12 cellular contexts compared by ENCODE assay signal in genomic region chr3:145088917-145089316, GRCh38.
DNase-seq lines count a peak whose midpoint lies in the region; ATAC-seq lines count a peak whose summit lies in the region.
"Had no signal": no experiment of that assay in that cellular context is flagged by ENCODE, and none has a peak within 500 bp of the region (broad histone marks: within the 10 kb centered on the region; RNA-seq: fewer than 3 reads in every experiment).

No MANE protein-coding gene starts in this region.

- DNase-seq in SK-N-DZ (ENCODE audit: low spot score) (peak; percentile 88), T-helper 9 cell (no peak), T1000 (lab: John Stamatoyannopoulos, UW) (no peak)
- DNase-seq: activated CD4-positive, alpha-beta T cell treated with anti-CD3 and anti-CD28 coated beads, Interleukin-2, amount 10 ng/mL, durations not matched to agents 7 days and 5 days; Karpas-422; OCI-M1 had no signal

- peak; percentile 93 for ATAC-seq in GM18861 (IDR thresholded peaks at IDR 0.05; ENCODE audit: unreplicated experiment)
- peak; percentile 66 for ATAC-seq in GM21526 (IDR thresholded peaks at IDR 0.05; ENCODE audit: low FRiP score, unreplicated experiment)
- ATAC-seq in HG03108 (IDR thresholded peaks at IDR 0.05; ENCODE audit: unreplicated experiment): peak; percentile 56
- no peak for ATAC-seq in HG02571 (IDR thresholded peaks at IDR 0.05; ENCODE audit: unreplicated experiment)
- ATAC-seq in GM19452 (IDR thresholded peaks at IDR 0.05; ENCODE audit: unreplicated experiment): no peak
- ATAC-seq: activated T-helper 17 cell treated with anti-CD3 and anti-CD28 coated beads, Interleukin-2, amount 50 U/mL, for 72 hours had no signal

Comparison
In these comparisons a context has a peak if more than half of its experiments do, and no peak if none do; other contexts are left out.
1. ATAC-seq: peak in GM18861 (single experiment), GM21526 (single experiment) and HG03108 (single experiment); none in HG02571 (single experiment) and GM19452 (single experiment).